9 cellular contexts compared by ENCODE assay signal in the genomic region with DNA sequence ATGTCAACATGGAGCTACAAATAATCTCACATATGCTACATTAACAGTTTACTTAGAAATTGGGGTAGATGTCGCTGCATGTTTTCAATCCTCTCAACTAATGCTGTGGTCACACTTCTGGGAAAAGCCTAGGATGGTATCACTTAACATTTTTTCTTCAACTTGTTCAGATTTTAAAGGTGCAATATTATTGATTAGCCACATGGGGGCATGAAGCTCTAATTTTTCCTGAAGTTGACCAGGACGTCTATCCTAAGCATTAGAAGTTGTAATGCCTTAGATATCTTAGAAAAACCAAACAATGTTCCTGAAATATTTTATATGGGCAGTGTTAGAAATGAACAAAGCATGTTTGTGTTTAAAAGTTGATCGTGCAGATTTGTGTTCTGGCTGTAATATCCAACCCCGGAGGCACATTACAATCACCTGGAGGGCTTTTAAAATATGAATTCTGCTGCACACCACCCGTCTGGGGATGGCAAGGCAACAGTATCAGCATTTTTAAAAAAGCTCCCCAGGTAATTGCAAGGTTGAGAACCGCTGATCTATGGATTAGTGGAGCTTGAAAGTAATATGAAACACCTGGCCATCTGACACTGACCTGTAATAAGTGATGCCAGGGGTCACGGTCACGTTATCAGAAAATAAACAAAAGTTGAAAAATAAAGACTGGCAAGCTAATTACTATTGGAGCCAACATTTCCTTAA.
DNase-seq lines count a peak whose midpoint lies in the region; ATAC-seq and TF ChIP-seq lines count a peak whose summit lies in the region.
"Had no signal": no experiment of that assay in that cellular context is flagged by ENCODE, and none has a peak within 500 bp of the region (broad histone marks: within the 10 kb centered on the region; RNA-seq: fewer than 3 reads in every experiment).

No MANE protein-coding gene starts in this region.

- POLR2A ChIA-PET in WTC11 (lab: Charles Lee), result interaction anchor here (1.2 kb wide), 1 partner anchor 237 kb away, joined by 4 read pairs; the partner anchor contains the start of gene CCBE1

- H3K27me3 Mint-ChIP-seq in WTC11 (ENCODE audit: low read depth), result no peaks in the 10 kb centered on the region

- CTCF ChIA-PET in WTC11 (lab: Charles Lee), result interaction anchor here (0.8 to 7.3 kb wide), 25 partner anchors 12 to 535 kb away, joined by 3 to 109 read pairs (median 4); partner anchors contain the start of gene CCBE1

- H3K9me3 ChIP-seq in right cardiac atrium (ENCODE audit: control insufficient read depth, low read length) (no peaks in the 10 kb centered on the region), transverse colon (no peaks in the 10 kb centered on the region)
- H3K9me3 ChIP-seq: SJSA1 had no signal

- DNase-seq in GM10266 (ENCODE audit: extremely low spot score) (peak; percentile 29), MV-4-11 (lab: John Stamatoyannopoulos, UW) (peak; percentile 1), WTC11 (ENCODE audit: low spot score) (no peak), right cardiac atrium (no peak), transverse colon (no peak), foreskin melanocyte (no peak)

- H3K36me3 Mint-ChIP-seq in WTC11, result no peaks in the 10 kb centered on the region

- no peak overlapping the region for H3K4me3 Mint-ChIP-seq in WTC11

- H3K27ac ChIP-seq in right cardiac atrium (ENCODE audit: low read length), result no peak overlapping the region
- no peak overlapping the region for H3K27ac ChIP-seq in transverse colon
- H3K27ac ChIP-seq: SJSA1 had no signal

- peaks cover 22% of the 10 kb centered on the region for H3K4me1 Mint-ChIP-seq in WTC11

- TF ChIP-seq CTCF in GM10266 (IDR thresholded peaks at IDR 0.05; ENCODE audit: control insufficient read depth, insufficient read depth, low read depth, missing control alignments), result peak; percentile 47
- peak; percentile 62 for TF ChIP-seq CTCF in WTC11 (IDR thresholded peaks at IDR 0.05)
- peak; percentile 40 to 52 (median 45) for TF ChIP-seq CTCF in transverse colon (IDR thresholded peaks at IDR 0.05)

- TF ChIP-seq POLR2A in transverse colon (IDR thresholded peaks at IDR 0.05), result no peak

- no peaks in the 10 kb centered on the region for H3K27me3 ChIP-seq in right cardiac atrium (ENCODE audit: control insufficient read depth, insufficient read depth)
- no peaks in the 10 kb centered on the region for H3K27me3 ChIP-seq in transverse colon
- H3K27me3 ChIP-seq: SJSA1 had no signal

- no peak overlapping the region for H3K27ac Mint-ChIP-seq in WTC11

- ATAC-seq in WTC11, result peak; percentile 46; the same call in 1 of the 2 replicates
- ATAC-seq in right cardiac atrium, result peak; percentile 44 to 60
- no peak for ATAC-seq in HG03469 (IDR thresholded peaks at IDR 0.05; ENCODE audit: unreplicated experiment)
- no peak for ATAC-seq in HG03280 (IDR thresholded peaks at IDR 0.05; ENCODE audit: unreplicated experiment)

- H3K4me1 ChIP-seq in right cardiac atrium (ENCODE audit: control insufficient read depth, insufficient read depth, low read length) (peaks cover 2% of the 10 kb centered on the region), transverse colon (peaks cover 0 to 3% (median 0%) of the 10 kb centered on the region in 4 donors)

- no peaks in the 10 kb centered on the region for H3K36me3 ChIP-seq in transverse colon
- H3K36me3 ChIP-seq: SJSA1 had no signal

- intact Hi-C loops in right cardiac atrium (cut with DNase I), result loop anchor here in 3 of 4 donors (1.0 to 10.0 kb wide), 6 partner anchors 95 to 364 kb away; partner anchors contain the start of gene CCBE1 (in 1 of the 3)
- intact Hi-C loops in transverse colon (cut with DNase I; ENCODE audit: low total_unique reads), result loop anchor here (2.0 to 10.0 kb wide), 2 partner anchors 235 to 365 kb away; partner anchors contain the start of gene CCBE1

- H3K4me3 ChIP-seq in right cardiac atrium (ENCODE audit: low read length) (no peak overlapping the region), transverse colon (no peak overlapping the region)
- H3K4me3 ChIP-seq: SJSA1 had no signal

- TF ChIP-seq EP300 in transverse colon (IDR thresholded peaks at IDR 0.05; ENCODE audit: low read depth), result no peak

- WGBS in right cardiac atrium, result 17% methylated on average over 8 of the region's 8 CpGs
- WGBS in transverse colon (ENCODE audit: low coverage in 1 of 2), 2 donors, result 12 to 19% methylated on average over 8 of the region's 8 CpGs

- no peaks in the 10 kb centered on the region for H3K9me3 Mint-ChIP-seq in WTC11

- in situ Hi-C loops in transverse colon (cut with MboI; ENCODE audit: low pct_ligation_motif_present in 1 of 4, low pct_unique_long_range_greater_than_20kb in 1 of 4, low sequenced_read_pairs in 3 of 4), result loop anchor here in 3 of 4 donors (5.0 to 25.0 kb wide), 3 partner anchors 353 to 368 kb away; no protein-coding TSS in a partner anchor

TF ChIP-seq in WTC11, 78 proteins besides CTCF, POLR2A, EP300 and RAD21:
- TF ChIP-seq E2F1 (CRISPR knock-in tag; IDR thresholded peaks at IDR 0.05) (no peak), ZNF219 (CRISPR knock-in tag; IDR thresholded peaks at IDR 0.05; ENCODE audit: borderline replicate concordance) (no peak), RELA (CRISPR knock-in tag; IDR thresholded peaks at IDR 0.05; ENCODE audit: borderline replicate concordance) (no peak), NFYB (CRISPR knock-in tag; conservative IDR thresholded peaks at IDR 0.05; ENCODE audit: low read depth) (no peak), NFATC4 (CRISPR knock-in tag; IDR thresholded peaks at IDR 0.05) (no peak), TEAD1 (CRISPR knock-in tag; IDR thresholded peaks at IDR 0.05) (no peak), ZNF121 (CRISPR knock-in tag; IDR thresholded peaks at IDR 0.05) (no peak), KAT7 (CRISPR knock-in tag; IDR thresholded peaks at IDR 0.05; ENCODE audit: borderline replicate concordance) (no peak), IRF2 (CRISPR knock-in tag; IDR thresholded peaks at IDR 0.05; ENCODE audit: borderline replicate concordance, low read depth) (no peak), FOXP1 (CRISPR knock-in tag; IDR thresholded peaks at IDR 0.05; ENCODE audit: borderline replicate concordance) (no peak), ZSCAN18 (CRISPR knock-in tag; IDR thresholded peaks at IDR 0.05) (no peak), ELF4 (CRISPR knock-in tag; IDR thresholded peaks at IDR 0.05; ENCODE audit: low read depth) (no peak), ZNF423 (CRISPR knock-in tag; IDR thresholded peaks at IDR 0.05) (no peak)
- TF ChIP-seq, protein P1, sequence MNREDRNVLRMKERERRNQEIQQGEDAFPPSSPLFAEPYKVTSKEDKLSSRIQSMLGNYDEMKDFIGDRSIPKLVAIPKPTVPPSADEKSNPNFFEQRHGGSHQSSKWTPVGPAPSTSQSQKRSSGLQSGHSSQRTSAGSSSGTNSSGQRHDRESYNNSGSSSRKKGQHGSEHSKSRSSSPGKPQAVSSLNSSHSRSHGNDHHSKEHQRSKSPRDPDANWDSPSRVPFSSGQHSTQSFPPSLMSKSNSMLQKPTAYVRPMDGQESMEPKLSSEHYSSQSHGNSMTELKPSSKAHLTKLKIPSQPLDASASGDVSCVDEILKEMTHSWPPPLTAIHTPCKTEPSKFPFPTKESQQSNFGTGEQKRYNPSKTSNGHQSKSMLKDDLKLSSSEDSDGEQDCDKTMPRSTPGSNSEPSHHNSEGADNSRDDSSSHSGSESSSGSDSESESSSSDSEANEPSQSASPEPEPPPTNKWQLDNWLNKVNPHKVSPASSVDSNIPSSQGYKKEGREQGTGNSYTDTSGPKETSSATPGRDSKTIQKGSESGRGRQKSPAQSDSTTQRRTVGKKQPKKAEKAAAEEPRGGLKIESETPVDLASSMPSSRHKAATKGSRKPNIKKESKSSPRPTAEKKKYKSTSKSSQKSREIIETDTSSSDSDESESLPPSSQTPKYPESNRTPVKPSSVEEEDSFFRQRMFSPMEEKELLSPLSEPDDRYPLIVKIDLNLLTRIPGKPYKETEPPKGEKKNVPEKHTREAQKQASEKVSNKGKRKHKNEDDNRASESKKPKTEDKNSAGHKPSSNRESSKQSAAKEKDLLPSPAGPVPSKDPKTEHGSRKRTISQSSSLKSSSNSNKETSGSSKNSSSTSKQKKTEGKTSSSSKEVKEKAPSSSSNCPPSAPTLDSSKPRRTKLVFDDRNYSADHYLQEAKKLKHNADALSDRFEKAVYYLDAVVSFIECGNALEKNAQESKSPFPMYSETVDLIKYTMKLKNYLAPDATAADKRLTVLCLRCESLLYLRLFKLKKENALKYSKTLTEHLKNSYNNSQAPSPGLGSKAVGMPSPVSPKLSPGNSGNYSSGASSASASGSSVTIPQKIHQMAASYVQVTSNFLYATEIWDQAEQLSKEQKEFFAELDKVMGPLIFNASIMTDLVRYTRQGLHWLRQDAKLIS (CRISPR knock-in tag; IDR thresholded peaks at IDR 0.05; ENCODE audit: borderline replicate concordance), result no peak

Comparison
In these comparisons a context has a peak if more than half of its experiments do, and no peak if none do; other contexts are left out.
1. DNase-seq: peak in GM10266 (single experiment) and MV-4-11 (single experiment); none in WTC11 (single experiment), right cardiac atrium (0 of 3), transverse colon (single experiment) and foreskin melanocyte (single experiment).
2. ATAC-seq: peak in WTC11 (single experiment) and right cardiac atrium (2 of 2); none in HG03469 (single experiment) and HG03280 (single experiment).
3. Peak in every context shown above with its lines, with median percentiles within 50 percentile points of each other: CTCF ChIP-seq.